In the genomic region with DNA sequence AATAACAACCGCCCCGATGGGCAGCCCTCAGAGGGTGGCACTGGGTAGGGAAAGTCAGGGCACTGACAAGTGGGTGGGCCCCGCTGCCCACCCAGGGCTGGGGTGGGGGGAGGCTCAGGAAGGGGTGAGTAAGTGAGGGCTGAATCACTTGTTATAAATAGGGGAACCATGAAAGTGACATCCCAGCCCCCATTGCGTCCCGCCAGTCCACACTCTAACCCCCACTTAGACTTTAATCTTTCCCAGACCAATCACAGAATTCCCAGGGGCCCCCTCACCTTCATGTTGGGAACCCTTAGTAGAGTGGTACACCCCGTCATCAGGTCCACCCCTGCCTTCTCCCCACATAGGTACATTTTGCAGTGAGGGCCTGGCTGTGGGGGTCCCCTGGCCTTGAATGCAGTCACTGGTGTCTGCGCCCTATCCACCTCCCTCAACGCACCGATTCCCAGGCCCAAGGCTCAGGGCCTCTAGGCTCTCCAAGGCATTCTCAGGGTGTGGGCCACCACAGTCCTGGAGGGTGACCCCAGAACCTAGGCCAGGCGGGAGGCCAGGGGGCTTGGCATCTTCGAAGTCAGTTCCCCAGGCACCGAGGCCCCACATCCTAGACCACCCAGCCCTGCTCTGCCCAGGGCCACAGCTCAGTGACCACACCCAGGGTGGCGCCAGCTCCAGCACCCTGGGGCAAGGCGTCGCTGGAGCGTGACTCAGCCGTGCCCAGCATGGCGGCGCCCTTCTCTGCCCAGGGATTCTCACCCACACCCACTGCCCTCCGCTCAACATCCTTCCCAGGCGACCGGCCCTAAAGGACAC, we compare ENCODE assay signal across 8 cellular contexts. TPM values are rescaled to one million over a fixed set of nuclear protein-coding genes. Genes with fewer than 3 reads are reported as not detected.
DNase-seq lines count a peak whose midpoint lies in the region; ATAC-seq and TF ChIP-seq lines count a peak whose summit lies in the region.

No MANE protein-coding gene starts in this region.

- no peak overlapping the region for H3K4me3 Mint-ChIP-seq in glutamatergic neuron (ENCODE audit: unreplicated experiment)

- no peaks in the 10 kb centered on the region for H3K36me3 Mint-ChIP-seq in glutamatergic neuron (ENCODE audit: unreplicated experiment)

- peaks cover 1% of the 10 kb centered on the region for H3K4me1 Mint-ChIP-seq in glutamatergic neuron (ENCODE audit: low read depth, unreplicated experiment)

- TF ChIP-seq CTCF in glutamatergic neuron (IDR thresholded peaks at IDR 0.05; ENCODE audit: partially characterized antibody, unreplicated experiment): no peak

- peak overlapping the region; percentile 80 for H3K4me3 ChIP-seq in skeletal muscle cell (ENCODE audit: low read depth, low read length)

- H3K9me3 Mint-ChIP-seq in glutamatergic neuron (ENCODE audit: unreplicated experiment): peaks cover 2% of the 10 kb centered on the region

- peak; percentile 88 for DNase-seq in ELR (ENCODE audit: low read depth)
- peak; percentile 84 for DNase-seq in MV-4-11 (lab: John Stamatoyannopoulos, UW)
- DNase-seq in activated gamma-delta T cell treated with anti-CD3 and anti-CD28 coated beads, Interleukin-2, amount 50 U/mL, for 16 hours (ENCODE audit: low read depth): peak; percentile 64
- peak; percentile 90 for DNase-seq in Right ventricle myocardium inferior (ENCODE audit: missing footprints)
- no peak for DNase-seq in skeletal muscle cell (ENCODE audit: low read depth)
- DNase-seq in GM19238 (ENCODE audit: insufficient read length, low spot score): no peak
- no peak for DNase-seq in glutamatergic neuron

- no peak for ATAC-seq in Right ventricle myocardium inferior
- ATAC-seq in HG03175 (IDR thresholded peaks at IDR 0.05; ENCODE audit: unreplicated experiment): no peak

- intact Hi-C loops in Right ventricle myocardium inferior (cut with DNase I): loop anchor here (5.0 to 10.0 kb wide), 2 partner anchors 43 to 685 kb away; a partner anchor contains a TSS

- peaks cover 4% of the 10 kb centered on the region for H3K27me3 Mint-ChIP-seq in glutamatergic neuron (ENCODE audit: unreplicated experiment)

- H3K27ac Mint-ChIP-seq in glutamatergic neuron (ENCODE audit: unreplicated experiment): no peak overlapping the region

RNA-seq across cellular contexts. Expression of a gene that starts 36.8 kb away (rescaled TPM):
- total RNA-seq in Right ventricle myocardium inferior: 0.68 TPM
- not detected for total RNA-seq in glutamatergic neuron (ENCODE audit: unreplicated experiment)

RNA-seq across cellular contexts. Expression of a gene that starts 44.9 kb away (rescaled TPM):
- total RNA-seq in Right ventricle myocardium inferior: 2.1 TPM
- total RNA-seq in glutamatergic neuron (ENCODE audit: unreplicated experiment): 46.0 TPM

Comparison
In these comparisons a context has a peak if more than half of its experiments do, and no peak if none do; other contexts are left out.
1. DNase-seq: peak in ELR (single experiment), MV-4-11 (single experiment), activated gamma-delta T cell treated with anti-CD3 and anti-CD28 coated beads, Interleukin-2, amount 50 U/mL, for 16 hours (single experiment) and Right ventricle myocardium inferior (single experiment); none in skeletal muscle cell (single experiment), GM19238 (single experiment) and glutamatergic neuron (single experiment).
2. RNA of a gene that starts 44.9 kb away (total RNA-seq): 46.0 TPM in glutamatergic neuron (single experiment); 2.1 TPM in Right ventricle myocardium inferior (single experiment); every median in the first group is over 10 times any median in the second.